In the genomic region with DNA sequence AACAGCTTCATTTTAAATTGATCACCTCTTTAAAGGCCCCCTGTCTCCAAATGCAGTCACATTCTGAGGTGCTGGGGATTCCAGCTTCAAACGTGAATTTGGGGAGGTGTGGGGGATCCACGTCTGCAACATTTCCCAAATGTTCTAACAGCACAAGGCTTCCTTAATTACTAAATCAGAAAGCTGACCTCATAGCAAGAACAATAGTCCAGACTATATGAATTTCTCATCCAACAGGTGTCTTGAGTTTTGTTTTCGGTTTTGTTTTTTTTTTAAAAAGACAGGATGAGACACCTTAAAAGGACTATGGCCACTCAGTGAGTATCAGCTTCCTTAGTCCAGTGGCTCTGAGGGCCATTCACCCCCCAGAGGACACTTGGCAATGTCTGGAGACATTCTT, we compare ENCODE assay signal across 24 cellular contexts. TPM values are rescaled to one million over a fixed set of nuclear protein-coding genes. Genes with fewer than 3 reads are reported as not detected.
DNase-seq lines count a peak whose midpoint lies in the region; ATAC-seq and TF ChIP-seq lines count a peak whose summit lies in the region.
"Had no signal": no experiment of that assay in that cellular context is flagged by ENCODE, and none has a peak within 500 bp of the region (broad histone marks: within the 10 kb centered on the region; RNA-seq: fewer than 3 reads in every experiment).

No MANE protein-coding gene starts in this region.

- DNase-seq in GM06990 (ENCODE audit: extremely low read depth, insufficient read length) (peak; percentile 26), WTC11 (ENCODE audit: low spot score) (no peak), germinal center (ENCODE audit: low spot score) (no peak), A172 (ENCODE audit: low spot score) (no peak)
- DNase-seq in stimulated activated effector memory CD8-positive, alpha-beta T cell treated with anti-CD3 and anti-CD28 coated beads, Interleukin-12 subunit alpha, Interleukin-12 subunit beta, amount 100 ng/mL, for 72 hours (ENCODE audit: low spot score in 2 of 2), result no peak
- DNase-seq in stimulated activated CD8-positive, alpha-beta memory T cell treated with anti-CD3 and anti-CD28 coated beads, Interleukin-4, amount 100 ng/mL, for 48 hours, result no peak
- DNase-seq: activated CD8-positive, alpha-beta T cell treated with anti-CD3 and anti-CD28 coated beads, Interleukin-2, amount 10 ng/mL, durations not matched to agents 7 days and 5 days; BE2C; GOT3; heart left ventricle; NCI-H446; NCI-H774; right cardiac atrium; spleen; T-helper 2 cell had no signal

- CTCF ChIA-PET in WTC11 (lab: Charles Lee), result interaction anchor here (1.6 kb wide), 1 partner anchor 56 kb away, joined by 5 read pairs; no protein-coding TSS in a partner anchor

- peaks cover 4% of the 10 kb centered on the region for H3K36me3 Mint-ChIP-seq in WTC11
- H3K36me3 Mint-ChIP-seq in stimulated activated effector memory CD8-positive, alpha-beta T cell treated with anti-CD3 and anti-CD28 coated beads, Interleukin-12 subunit alpha, Interleukin-12 subunit beta, amount 100 ng/mL, for 72 hours, result no peaks in the 10 kb centered on the region
- H3K36me3 Mint-ChIP-seq: activated naive CD4-positive, alpha-beta T cell treated with anti-CD3 and anti-CD28 coated beads, Interleukin-2, amount 50 U/mL, for 72 hours had no signal

- peak overlapping the region; percentile 13; the same call in 1 of the 2 replicates for H3K27ac Mint-ChIP-seq in WTC11
- peak overlapping the region; percentile 76 for H3K27ac Mint-ChIP-seq in stimulated activated effector memory CD8-positive, alpha-beta T cell treated with anti-CD3 and anti-CD28 coated beads, Interleukin-12 subunit alpha, Interleukin-12 subunit beta, amount 100 ng/mL, for 72 hours
- H3K27ac Mint-ChIP-seq: activated CD8-positive, alpha-beta T cell treated with anti-CD3 and anti-CD28 coated beads, Interleukin-2, amount 10 ng/mL, durations not matched to agents 7 days and 5 days; activated T-helper 2 cell treated with anti-CD3 and anti-CD28 coated beads, Interferon-gamma antibody, Interleukin-2, Interleukin-4, amounts not matched to agents 10 μg/mL and 5 μg/mL and 100 μg/mL, durations not matched to agents 14 hours and 24 hours and 36 hours had no signal

- no peaks in the 10 kb centered on the region for H3K36me3 ChIP-seq in GM06990 (ENCODE audit: control insufficient read depth, insufficient read depth, low read length)
- H3K36me3 ChIP-seq: BE2C, heart left ventricle, suprapubic skin had no signal

- H3K27me3 ChIP-seq in GM06990 (replicated peaks; ENCODE audit: control insufficient read depth, insufficient read depth, low read length), result no peaks in the 10 kb centered on the region
- H3K27me3 ChIP-seq: BE2C, heart left ventricle, spleen, suprapubic skin had no signal

- H3K4me3 ChIP-seq in GM06990 (replicated peaks; ENCODE audit: low read depth, low read length), result no peak overlapping the region
- H3K4me3 ChIP-seq: A549, coronary artery, heart left ventricle, SK-N-MC, spleen, suprapubic skin had no signal

- H3K9me3 Mint-ChIP-seq in WTC11, result 0 out of 2 replicates have a peak, but pooled peaks cover under 1% of the 10 kb centered on the region
- no peaks in the 10 kb centered on the region for H3K9me3 Mint-ChIP-seq in stimulated activated effector memory CD8-positive, alpha-beta T cell treated with anti-CD3 and anti-CD28 coated beads, Interleukin-12 subunit alpha, Interleukin-12 subunit beta, amount 100 ng/mL, for 72 hours
- H3K9me3 Mint-ChIP-seq: activated naive CD4-positive, alpha-beta T cell treated with anti-CD3 and anti-CD28 coated beads, Interleukin-2, amount 50 U/mL, for 72 hours; activated T-helper 2 cell treated with anti-CD3 and anti-CD28 coated beads, Interferon-gamma antibody, Interleukin-2, Interleukin-4, amounts not matched to agents 10 μg/mL and 5 μg/mL and 100 μg/mL, durations not matched to agents 14 hours and 24 hours and 36 hours; neural crest cell had no signal

- ATAC-seq in HG02852 (IDR thresholded peaks at IDR 0.05; ENCODE audit: unreplicated experiment) (peak; percentile 68), WTC11 (no peak), HG02938 (IDR thresholded peaks at IDR 0.05; ENCODE audit: unreplicated experiment) (no peak)
- no peak for ATAC-seq in stimulated activated effector memory CD8-positive, alpha-beta T cell treated with anti-CD3 and anti-CD28 coated beads, Interleukin-12 subunit alpha, Interleukin-12 subunit beta, amount 100 ng/mL, for 72 hours
- ATAC-seq: A549; activated CD8-positive, alpha-beta T cell treated with anti-CD3 and anti-CD28 coated beads, Interleukin-2, amount 10 ng/mL, durations not matched to agents 7 days and 5 days; activated naive CD4-positive, alpha-beta T cell treated with anti-CD3 and anti-CD28 coated beads, Interleukin-2, amount 50 U/mL, for 72 hours; right cardiac atrium had no signal

- TF ChIP-seq CTCF in GM06990 (IDR thresholded peaks at IDR 0.05; ENCODE audit: insufficient read depth, low read length, poor library complexity, severe bottlenecking) (no peak), WTC11 (IDR thresholded peaks at IDR 0.05) (no peak)

- peaks cover 11% of the 10 kb centered on the region for H3K4me1 Mint-ChIP-seq in WTC11
- H3K4me1 Mint-ChIP-seq in stimulated activated effector memory CD8-positive, alpha-beta T cell treated with anti-CD3 and anti-CD28 coated beads, Interleukin-12 subunit alpha, Interleukin-12 subunit beta, amount 100 ng/mL, for 72 hours, result peaks cover 7% of the 10 kb centered on the region

- no peaks in the 10 kb centered on the region for H3K27me3 Mint-ChIP-seq in WTC11 (ENCODE audit: low read depth)

- H3K4me3 Mint-ChIP-seq in WTC11, result no peak overlapping the region
- no peak overlapping the region for H3K4me3 Mint-ChIP-seq in stimulated activated effector memory CD8-positive, alpha-beta T cell treated with anti-CD3 and anti-CD28 coated beads, Interleukin-12 subunit alpha, Interleukin-12 subunit beta, amount 100 ng/mL, for 72 hours
- H3K4me3 Mint-ChIP-seq: activated CD8-positive, alpha-beta T cell treated with anti-CD3 and anti-CD28 coated beads, Interleukin-2, amount 10 ng/mL, durations not matched to agents 7 days and 5 days; neural crest cell had no signal

- POLR2A ChIA-PET in WTC11 (lab: Charles Lee), result no interaction called here

TF ChIP-seq in WTC11, 78 proteins besides CTCF, POLR2A, EP300 and RAD21:
- TF ChIP-seq NFE2L1 (CRISPR knock-in tag; IDR thresholded peaks at IDR 0.05) (no peak), GRHL2 (CRISPR knock-in tag; IDR thresholded peaks at IDR 0.05; ENCODE audit: insufficient replicate concordance, severe bottlenecking) (no peak), CBFB (CRISPR knock-in tag; IDR thresholded peaks at IDR 0.05; ENCODE audit: low read depth) (no peak), MXD4 (CRISPR knock-in tag; IDR thresholded peaks at IDR 0.05; ENCODE audit: borderline replicate concordance) (no peak)

RNA-seq across cellular contexts. Expression of a gene that starts 11.5 kb away (rescaled TPM):
- 5.0 to 5.4 TPM (median 5.0 TPM) in 3 replicates for total RNA-seq in WTC11 (2021)
- total RNA-seq in A172 (2014; rRNA removed; shearing (Covaris generic)), result 16.3 and 19.5 TPM in 2 replicates

RNA-seq across cellular contexts. Expression of a gene that starts 45.7 kb away (rescaled TPM):
- total RNA-seq in WTC11 (2021), result 156 to 204 TPM (median 203 TPM) in 3 replicates
- total RNA-seq in A172 (2014; rRNA removed; shearing (Covaris generic)), result 0.02 TPM in 1 of 2 replicates, not detected in the other
- total RNA-seq: activated CD8-positive, alpha-beta T cell treated with anti-CD3 and anti-CD28 coated beads, Interleukin-2, amount 10 ng/mL, durations not matched to agents 7 days and 5 days; right cardiac atrium had no signal

Comparison
In these comparisons a context has a peak if more than half of its experiments do, and no peak if none do; other contexts are left out.
1. RNA of a gene that starts 45.7 kb away (total RNA-seq): 156 to 204 TPM in WTC11; 0.02 TPM in A172; every median in the first group is over 100 times any median in the second.